ENCODE assay signal across 33 cellular contexts in the genomic region with DNA sequence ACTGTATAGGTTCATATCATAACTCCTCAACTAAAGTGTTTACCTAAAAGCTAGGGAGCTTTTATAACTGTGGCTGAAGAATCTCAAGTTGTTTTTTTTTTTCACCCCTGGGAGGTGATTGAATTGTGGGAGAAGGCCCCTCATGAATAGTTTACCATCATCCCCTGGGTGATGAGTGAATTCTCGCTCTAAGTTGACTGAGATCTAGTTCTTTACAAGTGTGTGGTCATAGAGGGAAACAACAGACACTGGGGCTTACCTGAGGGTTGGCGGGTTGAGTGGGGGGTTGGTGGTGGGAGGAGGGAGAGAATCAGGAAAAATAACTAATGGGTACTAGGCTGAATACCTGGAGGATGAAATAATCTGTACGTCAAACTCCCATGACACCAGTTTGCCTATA.
"Had no signal": no experiment of that assay in that cellular context is flagged by ENCODE, and none has a peak within 500 bp of the region (broad histone marks: within the 10 kb centered on the region; RNA-seq: fewer than 3 reads in every experiment).

No MANE protein-coding gene starts in this region.

- H3K9me3 ChIP-seq: MG63 had no signal

- H3K27me3 ChIP-seq: MG63 had no signal

- H3K4me3 ChIP-seq: MG63 had no signal

- DNase-seq: Karpas-422, Kasumi-1, MG63, MM.1S, MV-4-11, NCI-H1048, NCI-H1092, NCI-H1092 treated with DMSO at 0.1 percent for 48 hours, NCI-H1105, NCI-H1105 treated with DMSO at 0.1 percent for 48 hours, NCI-H1417 treated with DMSO at 0.1 percent for 48 hours, NCI-H1436, NCI-H1436 treated with DMSO at 0.1 percent for 48 hours, NCI-H146, NCI-H1694, NCI-H1694 treated with DMSO at 0.1 percent for 48 hours, NCI-H187 treated with DMSO at 0.1 percent for 48 hours, NCI-H1930, NCI-H2029, NCI-H2029 treated with DMSO at 0.1 percent for 48 hours, NCI-H2081, NCI-H2081 treated with DMSO at 0.1 percent for 48 hours, NCI-H2107, NCI-H2171, NCI-H2171 treated with DMSO at 0.1 percent for 48 hours, NCI-H2227 treated with DMSO at 0.1 percent for 48 hours, NCI-H226, NCI-H345, NCI-H446, NCI-H446 treated with DMSO at 0.1 percent for 48 hours, NCI-H510A, NCI-H510A treated with DMSO at 0.1 percent for 48 hours, NCI-H524 had no signal

- H3K36me3 ChIP-seq: MG63 had no signal
